ENCODE assay signal across 15 cellular contexts in genomic region chr1:2408859-2409276, GRCh38. TPM values are rescaled to one million over a fixed set of nuclear protein-coding genes. Genes with fewer than 3 reads are reported as not detected.
A peak's percentile ranks its signal among the peaks of the same experiment; 100 is the strongest.
DNase-seq lines count a peak whose midpoint lies in the region; ATAC-seq and TF ChIP-seq lines count a peak whose summit lies in the region.
"Had no signal": no experiment of that assay in that cellular context is flagged by ENCODE, and none has a peak within 500 bp of the region (broad histone marks: within the 10 kb centered on the region; RNA-seq: fewer than 3 reads in every experiment).

No MANE protein-coding gene starts in this region.

- H3K27ac ChIP-seq in VCaP (peak overlapping the region; percentile 99), liver (ENCODE audit: low read depth in 1 of 2, low read length in 2 of 2) (peak overlapping the region; percentile 4 to 25), thyroid gland (no peak overlapping the region)
- H3K27ac ChIP-seq in CD8-positive, alpha-beta memory T cell (ENCODE audit: low read depth, low read length) = no peak overlapping the region
- H3K27ac ChIP-seq: SJCRH30 had no signal

- H3K9me3 Mint-ChIP-seq in natural killer cell (no peaks in the 10 kb centered on the region), progenitor cell of endocrine pancreas (ENCODE audit: low read depth) (no peaks in the 10 kb centered on the region)
- no peaks in the 10 kb centered on the region for H3K9me3 Mint-ChIP-seq in natural killer cell treated with Interleukin-12 subunit alpha and Interleukin-12 subunit beta and Interleukin-15 and Interleukin-18, amount 100 ng/mL, for 72 hours
- no peaks in the 10 kb centered on the region for H3K9me3 Mint-ChIP-seq in CD8-positive, alpha-beta memory T cell

- POLR2A ChIA-PET in CD8-positive, alpha-beta memory T cell (lab: Charles Lee) = no interaction called here

- H3K27ac Mint-ChIP-seq in natural killer cell (no peak overlapping the region), progenitor cell of endocrine pancreas (peak overlapping the region; percentile 43)
- H3K27ac Mint-ChIP-seq in natural killer cell treated with Interleukin-12 subunit alpha and Interleukin-12 subunit beta and Interleukin-15 and Interleukin-18, amount 100 ng/mL, for 72 hours = no peak overlapping the region
- H3K27ac Mint-ChIP-seq in CD8-positive, alpha-beta memory T cell = peak overlapping the region in 4 of 8 donors; percentile 36 to 83 (median 62)

- H3K4me1 ChIP-seq in liver (ENCODE audit: control insufficient read depth in 4 of 4, insufficient read depth in 4 of 4, low read length in 3 of 4) (peaks cover 17 to 69% (median 57%) of the 10 kb centered on the region in 4 donors), thyroid gland (peaks cover 15 to 17% of the 10 kb centered on the region in 2 donors)
- H3K4me1 ChIP-seq in CD8-positive, alpha-beta memory T cell (ENCODE audit: insufficient read depth, low read length) = peaks cover 14% of the 10 kb centered on the region
- H3K4me1 ChIP-seq: BE2C had no signal

- H3K4me1 Mint-ChIP-seq in natural killer cell (peaks cover 0 to 6% of the 10 kb centered on the region in 2 donors), progenitor cell of endocrine pancreas (ENCODE audit: low read depth) (peaks cover 3% of the 10 kb centered on the region)
- peaks cover under 1 to 6% of the 10 kb centered on the region in 2 donors for H3K4me1 Mint-ChIP-seq in natural killer cell treated with Interleukin-12 subunit alpha and Interleukin-12 subunit beta and Interleukin-15 and Interleukin-18, amount 100 ng/mL, for 72 hours (ENCODE audit: low read depth in 2 of 2)
- H3K4me1 Mint-ChIP-seq in CD8-positive, alpha-beta memory T cell = peaks cover under 1 to 18% (median 5%) of the 10 kb centered on the region in 3 donors

- H3K4me3 Mint-ChIP-seq in natural killer cell (peak overlapping the region; percentile 21), progenitor cell of endocrine pancreas (ENCODE audit: low read depth) (peak overlapping the region; percentile 44)
- H3K4me3 Mint-ChIP-seq in natural killer cell treated with Interleukin-12 subunit alpha and Interleukin-12 subunit beta and Interleukin-15 and Interleukin-18, amount 100 ng/mL, for 72 hours = no peak overlapping the region
- peak overlapping the region in 2 of 7 donors; percentile 39 to 65 for H3K4me3 Mint-ChIP-seq in CD8-positive, alpha-beta memory T cell

- TF ChIP-seq POLR2A in thyroid gland (IDR thresholded peaks at IDR 0.05) = no peak

- no peak for TF ChIP-seq RAD21 in liver (IDR thresholded peaks at IDR 0.05)

- DNase-seq in natural killer cell (no peak), progenitor cell of endocrine pancreas (ENCODE audit: low spot score, unreplicated experiment) (no peak), thyroid gland (no peak)
- no peak for DNase-seq in natural killer cell treated with Interleukin-12 subunit alpha and Interleukin-12 subunit beta and Interleukin-15 and Interleukin-18, amount 100 ng/mL, for 72 hours (ENCODE audit: low spot score)
- no peak for DNase-seq in CD8-positive, alpha-beta memory T cell
- DNase-seq: BE2C, DMS 273 treated with DMSO at 0.1 percent for 48 hours, MV-4-11, NCI-H1436, NCI-H2029 treated with DMSO at 0.1 percent for 48 hours, NCI-H510A treated with DMSO at 0.1 percent for 48 hours, SJCRH30 had no signal

- no peaks in the 10 kb centered on the region for H3K36me3 Mint-ChIP-seq in natural killer cell
- H3K36me3 Mint-ChIP-seq in natural killer cell treated with Interleukin-12 subunit alpha and Interleukin-12 subunit beta and Interleukin-15 and Interleukin-18, amount 100 ng/mL, for 72 hours = no peaks in the 10 kb centered on the region
- H3K36me3 Mint-ChIP-seq in progenitor cell of endocrine pancreas (ENCODE audit: insufficient read depth) = peaks cover 7% of the 10 kb centered on the region
- H3K36me3 Mint-ChIP-seq in CD8-positive, alpha-beta memory T cell = peaks cover 0 to 49% (median 0%) of the 10 kb centered on the region in 3 donors

- no peak overlapping the region for H3K4me3 ChIP-seq in liver (ENCODE audit: low read depth in 1 of 3, low read length in 3 of 3)
- H3K4me3 ChIP-seq in CD8-positive, alpha-beta memory T cell (ENCODE audit: low read length) = no peak overlapping the region
- no peak overlapping the region for H3K4me3 ChIP-seq in thyroid gland (replicated peaks in 1 of 3)
- H3K4me3 ChIP-seq: SJCRH30 had no signal

- H3K36me3 ChIP-seq in liver (ENCODE audit: control insufficient read depth in 4 of 4, insufficient read depth in 3 of 4, low read depth in 1 of 4, low read length in 3 of 4) = peaks cover 0 to 19% (median 11%) of the 10 kb centered on the region in 4 donors
- peaks cover 17% of the 10 kb centered on the region for H3K36me3 ChIP-seq in CD8-positive, alpha-beta memory T cell (ENCODE audit: insufficient read depth, low read length)
- H3K36me3 ChIP-seq in thyroid gland = peaks cover 29 to 31% of the 10 kb centered on the region in 2 donors

- H3K9ac ChIP-seq in liver (ENCODE audit: low read depth in 1 of 2, low read length in 2 of 2) = no peak overlapping the region

- H3K9me3 ChIP-seq in liver (ENCODE audit: control insufficient read depth in 4 of 4, low read length in 3 of 4) (no peaks in the 10 kb centered on the region), thyroid gland (no peaks in the 10 kb centered on the region)
- H3K9me3 ChIP-seq in CD8-positive, alpha-beta memory T cell (ENCODE audit: low read length) = no peaks in the 10 kb centered on the region
- H3K9me3 ChIP-seq: BE2C, SJCRH30 had no signal

- WGBS in liver = 44% methylated on average over 13 of the region's 13 CpGs
- WGBS in thyroid gland, 2 donors = 68 to 85% methylated on average over 5 to 11 of the region's 13 CpGs

- CTCF ChIA-PET in CD8-positive, alpha-beta memory T cell (lab: Charles Lee) = interaction anchor here (0.9 kb wide), 1 partner anchor 214 kb away, joined by 3 read pairs; the partner anchor contains the start of gene FAAP20

- intact Hi-C loops in natural killer cell (cut with micrococcal nuclease) (no loop called here), thyroid gland (cut with DNase I) (no loop called here)

- ATAC-seq in natural killer cell = no peak
- no peak for ATAC-seq in natural killer cell treated with Interleukin-12 subunit alpha and Interleukin-12 subunit beta and Interleukin-15 and Interleukin-18, amount 100 ng/mL, for 72 hours
- no peak for ATAC-seq in HG03097 (IDR thresholded peaks at IDR 0.05; ENCODE audit: low FRiP score, unreplicated experiment)

- TF ChIP-seq CTCF in natural killer cell (IDR thresholded peaks at IDR 0.05) (no peak), VCaP (conservative IDR thresholded peaks at IDR 0.05) (no peak), liver (IDR thresholded peaks at IDR 0.05; ENCODE audit: low read depth, low read length, missing input control) (no peak), progenitor cell of endocrine pancreas (IDR thresholded peaks at IDR 0.05; ENCODE audit: unreplicated experiment) (no peak), thyroid gland (IDR thresholded peaks at IDR 0.05) (no peak)

- H3K27me3 ChIP-seq in liver (ENCODE audit: control insufficient read depth in 4 of 4, insufficient read depth in 4 of 4, low read length in 3 of 4) (no peaks in the 10 kb centered on the region), thyroid gland (no peaks in the 10 kb centered on the region)
- H3K27me3 ChIP-seq in CD8-positive, alpha-beta memory T cell (ENCODE audit: insufficient read depth, low read length, poor library complexity, severe bottlenecking) = no peaks in the 10 kb centered on the region
- H3K27me3 ChIP-seq: BE2C, SJCRH30 had no signal

- no peaks in the 10 kb centered on the region for H3K27me3 Mint-ChIP-seq in natural killer cell (ENCODE audit: low read depth in 2 of 2)
- H3K27me3 Mint-ChIP-seq in natural killer cell treated with Interleukin-12 subunit alpha and Interleukin-12 subunit beta and Interleukin-15 and Interleukin-18, amount 100 ng/mL, for 72 hours = no peaks in the 10 kb centered on the region
- H3K27me3 Mint-ChIP-seq in progenitor cell of endocrine pancreas = no peaks in the 10 kb centered on the region
- H3K27me3 Mint-ChIP-seq in CD8-positive, alpha-beta memory T cell = no peaks in the 10 kb centered on the region

RNA-seq across cellular contexts. Expression of gene PEX10, which starts 3.5 kb away (rescaled TPM):
- total RNA-seq in natural killer cell (10 to 100 TPM in 1 of 3 donors, 1 to 10 TPM in 2; 8.1 to 11.1 (median 9.8) TPM), liver (10 to 100 TPM; 10.7 to 16.4 TPM), progenitor cell of endocrine pancreas (27.5 and 27.6 TPM in 2 replicates), thyroid gland (10 to 100 TPM; 25.0 to 35.2 (median 33.5) TPM)
- 10 to 100 TPM; 10.7 to 18.9 TPM for total RNA-seq in natural killer cell treated with Interleukin-12 subunit alpha and Interleukin-12 subunit beta and Interleukin-15 and Interleukin-18, amount 100 ng/mL, for 72 hours
- 10 to 100 TPM in 1 of 2 donors, 1 to 10 TPM in 1; 6.2 to 12.9 TPM for polyA plus RNA-seq in liver
- 10 to 100 TPM; 25.6 to 26.2 TPM for total RNA-seq in CD8-positive, alpha-beta memory T cell
- 8.9 TPM for polyA plus RNA-seq in CD8-positive, alpha-beta memory T cell

RNA-seq across cellular contexts. Expression of gene RER1, which starts 17.2 kb away (rescaled TPM):
- total RNA-seq in natural killer cell (10 to 100 TPM; 89.2 to 98.9 (median 91.9) TPM), liver (10 to 100 TPM; 43.5 to 78.8 TPM), progenitor cell of endocrine pancreas (93.6 and 99.3 TPM in 2 replicates), thyroid gland (100 to 1,000 TPM in 1 of 4 donors, 10 to 100 TPM in 3; 73.5 to 101 (median 83.7) TPM)
- 100 to 1,000 TPM; 139 to 161 TPM for total RNA-seq in natural killer cell treated with Interleukin-12 subunit alpha and Interleukin-12 subunit beta and Interleukin-15 and Interleukin-18, amount 100 ng/mL, for 72 hours
- 100 to 1,000 TPM; 101 to 142 TPM for polyA plus RNA-seq in liver
- 100 to 1,000 TPM; 214 to 222 TPM for total RNA-seq in CD8-positive, alpha-beta memory T cell
- polyA plus RNA-seq in CD8-positive, alpha-beta memory T cell = 166 TPM

RNA-seq across cellular contexts. Expression of gene MORN1, which starts 17.5 kb away (rescaled TPM):
- 1 to 10 TPM; 8.0 to 9.3 (median 8.8) TPM for total RNA-seq in natural killer cell
- 1 to 10 TPM; 4.0 to 7.5 TPM for total RNA-seq in natural killer cell treated with Interleukin-12 subunit alpha and Interleukin-12 subunit beta and Interleukin-15 and Interleukin-18, amount 100 ng/mL, for 72 hours
- total RNA-seq in liver = 1 to 10 TPM; 4.9 to 6.9 TPM
- 1 to 10 TPM; 2.3 TPM for polyA plus RNA-seq in liver
- total RNA-seq in progenitor cell of endocrine pancreas = 34.0 and 35.3 TPM in 2 replicates
- 10 to 100 TPM in 1 of 2 experiments, 1 to 10 TPM in 1; 9.4 to 10.4 TPM for total RNA-seq in CD8-positive, alpha-beta memory T cell
- 3.3 TPM for polyA plus RNA-seq in CD8-positive, alpha-beta memory T cell
- 10 to 100 TPM; 23.3 to 45.3 (median 33.8) TPM for total RNA-seq in thyroid gland

Comparison
In these comparisons a context has a peak if more than half of its experiments do, and no peak if none do; other contexts are left out.
1. H3K27ac ChIP-seq: peak in VCaP (single experiment) and liver (2 of 2); none in CD8-positive, alpha-beta memory T cell (single experiment) and thyroid gland (0 of 3).